In the genomic region with DNA sequence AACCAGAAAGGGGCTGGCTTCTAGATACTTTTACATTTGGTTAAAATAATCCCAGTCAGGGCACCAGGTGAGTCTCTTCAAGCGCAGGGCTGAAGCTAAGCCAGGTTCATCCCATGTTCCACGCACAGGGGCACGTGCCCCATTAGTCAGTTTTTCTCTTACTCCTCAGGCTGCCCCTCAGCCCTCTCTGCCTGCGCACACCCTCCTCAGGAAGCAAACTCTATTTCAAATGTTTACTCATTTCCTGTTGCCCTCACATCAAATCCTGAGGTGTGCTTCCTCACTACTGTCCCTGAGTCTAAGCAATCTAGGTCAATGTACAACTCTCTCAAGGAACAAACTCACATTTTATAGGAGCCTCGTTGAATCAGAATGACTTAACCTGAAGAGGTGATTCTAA, we compare ENCODE assay signal across 8 cellular contexts. TPM values are rescaled to one million over a fixed set of nuclear protein-coding genes. Genes with fewer than 3 reads are reported as not detected.
DNase-seq lines count a peak whose midpoint lies in the region; ATAC-seq and TF ChIP-seq lines count a peak whose summit lies in the region.

No MANE protein-coding gene starts in this region.

- H3K9me3 ChIP-seq in BLaER1 treated with 17β-estradiol and CSF1 and Interleukin-3, amounts not matched to agents 10 nM and 100 nM (replicated peaks in 1 of 11): peaks cover 0 to 19% (median 13%) of the 10 kb centered on the region in 11 experiments; a peak in 17 of 22 replicates
- H3K9me3 ChIP-seq in RWPE2 (ENCODE audit: severe bottlenecking): no peaks in the 10 kb centered on the region

- H3K4me2 ChIP-seq in BLaER1 treated with 17β-estradiol and CSF1 and Interleukin-3, amounts not matched to agents 10 nM and 100 nM: peak overlapping the region; percentile 30 to 66 (median 49)

- intact Hi-C loops in sciatic nerve (cut with DNase I): no loop called here

- no peak overlapping the region for H3K9ac ChIP-seq in BLaER1 treated with 17β-estradiol and CSF1 and Interleukin-3, amounts not matched to agents 10 nM and 100 nM

- H3K36me3 ChIP-seq in BLaER1 treated with 17β-estradiol and CSF1 and Interleukin-3, amounts not matched to agents 10 nM and 100 nM: no peaks in the 10 kb centered on the region
- H3K36me3 ChIP-seq in RWPE2 (ENCODE audit: low read depth): no peaks in the 10 kb centered on the region

- ATAC-seq in RWPE2 (ENCODE audit: low read depth) (peak; percentile 79), HG02678 (IDR thresholded peaks at IDR 0.05; ENCODE audit: unreplicated experiment) (no peak), sciatic nerve (no peak)
- ATAC-seq in activated naive CD4-positive, alpha-beta T cell treated with anti-CD3 and anti-CD28 coated beads, Interleukin-2, amount 50 U/mL, for 72 hours: peak; percentile 66 to 72

- H3K27ac Mint-ChIP-seq in activated naive CD4-positive, alpha-beta T cell treated with anti-CD3 and anti-CD28 coated beads, Interleukin-2, amount 50 U/mL, for 72 hours: peak overlapping the region; percentile 62 to 88
- H3K27ac Mint-ChIP-seq in endothelial cell (ENCODE audit: unreplicated experiment): no peak overlapping the region

- TF ChIP-seq CTCF in RWPE2 (IDR thresholded peaks at IDR 0.05; ENCODE audit: poor library complexity, severe bottlenecking) (no peak), endothelial cell (IDR thresholded peaks at IDR 0.05; ENCODE audit: unreplicated experiment) (no peak)

- H4K20me1 ChIP-seq in BLaER1 treated with 17β-estradiol and CSF1 and Interleukin-3, amounts not matched to agents 10 nM and 100 nM: no peaks in the 10 kb centered on the region

- peaks cover 17% of the 10 kb centered on the region for H3K4me1 Mint-ChIP-seq in endothelial cell (ENCODE audit: unreplicated experiment)

- no peak overlapping the region for H3K4me3 ChIP-seq in BLaER1 treated with 17β-estradiol and CSF1 and Interleukin-3, amounts not matched to agents 10 nM and 100 nM
- H3K4me3 ChIP-seq in RWPE2 (ENCODE audit: severe bottlenecking): no peak overlapping the region

- H3K4me3 Mint-ChIP-seq in endothelial cell (ENCODE audit: unreplicated experiment): no peak overlapping the region

- DNase-seq in RWPE2 (ENCODE audit: low spot score): peak; percentile 91
- peak; percentile 48 to 63 for DNase-seq in activated naive CD4-positive, alpha-beta T cell treated with anti-CD3 and anti-CD28 coated beads, Interleukin-2, amount 50 U/mL, for 72 hours (ENCODE audit: low spot score in 2 of 2)
- peak; percentile 66 for DNase-seq in pulmonary artery endothelial cell (ENCODE audit: low read depth, low spot score)
- no peak for DNase-seq in endothelial cell (ENCODE audit: low spot score)
- no peak for DNase-seq in cerebellar nuclear complex (lab: John Stamatoyannopoulos, UW)
- no peak for DNase-seq in sciatic nerve (ENCODE audit: low spot score)

- H3K9me3 Mint-ChIP-seq in activated naive CD4-positive, alpha-beta T cell treated with anti-CD3 and anti-CD28 coated beads, Interleukin-2, amount 50 U/mL, for 72 hours: peaks cover 0 to 17% of the 10 kb centered on the region in 2 donors
- no peaks in the 10 kb centered on the region for H3K9me3 Mint-ChIP-seq in endothelial cell (ENCODE audit: unreplicated experiment)

- peaks cover 4 to 34% of the 10 kb centered on the region in 2 donors for H3K36me3 Mint-ChIP-seq in activated naive CD4-positive, alpha-beta T cell treated with anti-CD3 and anti-CD28 coated beads, Interleukin-2, amount 50 U/mL, for 72 hours
- H3K36me3 Mint-ChIP-seq in endothelial cell (ENCODE audit: low read depth, unreplicated experiment): no peaks in the 10 kb centered on the region

- no peaks in the 10 kb centered on the region for H3K27me3 ChIP-seq in BLaER1 treated with 17β-estradiol and CSF1 and Interleukin-3, amounts not matched to agents 10 nM and 100 nM
- no peaks in the 10 kb centered on the region for H3K27me3 ChIP-seq in RWPE2 (ENCODE audit: insufficient read depth, poor library complexity, severe bottlenecking)

- peaks cover 2% of the 10 kb centered on the region for H3K27me3 Mint-ChIP-seq in endothelial cell (ENCODE audit: unreplicated experiment)

- H3K4me1 ChIP-seq in BLaER1 treated with 17β-estradiol and CSF1 and Interleukin-3, amounts not matched to agents 10 nM and 100 nM: peaks cover 31 to 58% (median 38%) of the 10 kb centered on the region in 10 experiments
- H3K4me1 ChIP-seq in RWPE2 (ENCODE audit: insufficient read depth, poor library complexity, severe bottlenecking): peaks cover 56% of the 10 kb centered on the region

- H3K27ac ChIP-seq in BLaER1 treated with 17β-estradiol and CSF1 and Interleukin-3, amounts not matched to agents 10 nM and 100 nM: peak overlapping the region in 4 of 11 experiments; percentile 3 to 53 (median 17); a peak in 6 of 22 replicates
- peak overlapping the region; percentile 94 for H3K27ac ChIP-seq in RWPE2 (ENCODE audit: poor library complexity, severe bottlenecking)

RNA-seq across cellular contexts. Expression of gene THBS1, which starts 48.5 kb away (rescaled TPM):
- total RNA-seq in activated naive CD4-positive, alpha-beta T cell treated with anti-CD3 and anti-CD28 coated beads, Interleukin-2, amount 50 U/mL, for 72 hours: 1 to 10 TPM in 1 of 2 donors, under 1 TPM in 1; 0.46 to 7.5 TPM
- 5,210 and 8,327 TPM in 2 replicates for total RNA-seq in pulmonary artery endothelial cell
- total RNA-seq in endothelial cell (ENCODE audit: unreplicated experiment): 8.2 TPM
- 1,018 TPM for total RNA-seq in sciatic nerve

Comparison
In these comparisons a context has a peak if more than half of its experiments do, and no peak if none do; other contexts are left out.
1. ATAC-seq: peak in RWPE2 (single experiment) and activated naive CD4-positive, alpha-beta T cell treated with anti-CD3 and anti-CD28 coated beads, Interleukin-2, amount 50 U/mL, for 72 hours (2 of 2); none in HG02678 (single experiment) and sciatic nerve (single experiment).
2. DNase-seq: peak in RWPE2 (single experiment), activated naive CD4-positive, alpha-beta T cell treated with anti-CD3 and anti-CD28 coated beads, Interleukin-2, amount 50 U/mL, for 72 hours (2 of 2) and pulmonary artery endothelial cell (single experiment); none in endothelial cell (single experiment), cerebellar nuclear complex (0 of 2) and sciatic nerve (single experiment).
3. RNA of gene THBS1, which starts 48.5 kb away (total RNA-seq): 5,210 to 8,327 TPM in pulmonary artery endothelial cell and 1,018 TPM in sciatic nerve (single experiment); 8.2 TPM in endothelial cell (single experiment) and 0.46 to 7.5 TPM in activated naive CD4-positive, alpha-beta T cell treated with anti-CD3 and anti-CD28 coated beads, Interleukin-2, amount 50 U/mL, for 72 hours; every median in the first group is over 100 times any median in the second.